ENCODE assay signal across 19 cellular contexts in the genomic region with DNA sequence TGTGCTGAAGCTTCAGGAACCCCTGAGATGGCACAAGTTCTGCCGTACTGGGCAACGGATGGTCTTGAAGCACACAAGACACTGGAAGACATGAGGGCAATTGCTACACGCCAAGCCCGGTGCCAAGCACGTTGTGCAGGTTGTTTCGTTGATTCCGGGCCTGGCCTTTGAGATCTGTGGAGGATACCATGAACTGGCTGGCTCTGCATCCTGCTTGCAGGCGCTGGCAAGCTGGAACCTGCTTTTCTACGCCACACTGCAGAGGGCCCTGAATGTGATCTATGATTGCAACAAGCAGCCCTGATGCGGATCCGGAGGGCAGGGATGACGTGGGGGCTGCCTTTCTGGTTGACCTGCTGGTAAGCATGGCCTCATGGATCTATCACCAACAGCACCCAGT.
A peak's percentile ranks its signal among the peaks of the same experiment; 100 is the strongest.
DNase-seq lines count a peak whose midpoint lies in the region; ATAC-seq, FAIRE-seq and TF ChIP-seq lines count a peak whose summit lies in the region.
"Had no signal": no experiment of that assay in that cellular context is flagged by ENCODE, and none has a peak within 500 bp of the region (broad histone marks: within the 10 kb centered on the region; RNA-seq: fewer than 3 reads in every experiment).

No MANE protein-coding gene starts in this region.

- WGBS in esophagus muscularis mucosa = 86% methylated on average over 6 of the region's 12 CpGs
- 92% methylated on average over 12 of the region's 12 CpGs for WGBS in hepatocyte (ENCODE audit: low lambda C conversion rate, missing lambda C conversion rate)

- H3K9me2 ChIP-seq in hepatocyte (replicated peaks; ENCODE audit: insufficient read depth) = no peaks in the 10 kb centered on the region

- H3K4me3 ChIP-seq in bronchial epithelial cell (ENCODE audit: low read depth, low read length) (no peak overlapping the region), esophagus muscularis mucosa (no peak overlapping the region), hepatocyte (no peak overlapping the region)
- H3K4me3 ChIP-seq: A549 had no signal

- H3K9me3 ChIP-seq in esophagus muscularis mucosa (no peaks in the 10 kb centered on the region), hepatocyte (ENCODE audit: low read depth) (no peaks in the 10 kb centered on the region)
- H3K9me3 ChIP-seq: A549 had no signal

- H3K27ac ChIP-seq in esophagus muscularis mucosa (replicated peaks in 1 of 4) = no peak overlapping the region
- no peak overlapping the region for H3K27ac ChIP-seq in hepatocyte
- H3K27ac ChIP-seq: A549 had no signal

- TF ChIP-seq EP300 in esophagus muscularis mucosa (IDR thresholded peaks at IDR 0.05) = no peak

- intact Hi-C loops in esophagus muscularis mucosa (cut with DNase I) = no loop called here

- DNase-seq in DMS79 treated with DMSO at 0.1 percent for 48 hours (lab: John Stamatoyannopoulos, UW) = peak; percentile 15
- no peak for DNase-seq in DMS79 (lab: John Stamatoyannopoulos, UW)
- peak; percentile 9 for DNase-seq in bronchial epithelial cell (ENCODE audit: low read depth)
- peak; percentile 74 for DNase-seq in esophagus muscularis mucosa (ENCODE audit: extremely low spot score)
- DNase-seq in ureter (ENCODE audit: low spot score) = peak; percentile 62
- DNase-seq in stimulated activated naive CD8-positive, alpha-beta T cell treated with anti-CD3 and anti-CD28 coated beads, Interleukin-15, Interleukin-2, amounts not matched to agents 100 U/mL and 50 U/mL, for 24 hours = no peak
- no peak for DNase-seq in hepatocyte (ENCODE audit: low spot score)
- DNase-seq: 8988T; ACHN; AML-193; Calu3; CD4-positive, alpha-beta memory T cell; DND-41; GOT3; H7; HCEC 1CT had no signal

- no peaks in the 10 kb centered on the region for H3K79me2 ChIP-seq in hepatocyte

- H3K27me3 ChIP-seq in bronchial epithelial cell (ENCODE audit: control insufficient read depth, insufficient read depth, low read length) (no peaks in the 10 kb centered on the region), esophagus muscularis mucosa (no peaks in the 10 kb centered on the region), hepatocyte (no peaks in the 10 kb centered on the region)

- H3K36me3 ChIP-seq in bronchial epithelial cell (ENCODE audit: control insufficient read depth, insufficient read depth, low read length) (no peaks in the 10 kb centered on the region), esophagus muscularis mucosa (no peaks in the 10 kb centered on the region), hepatocyte (replicated peaks; ENCODE audit: insufficient read depth, low read depth) (no peaks in the 10 kb centered on the region)

- H2AFZ ChIP-seq in hepatocyte = no peak overlapping the region

- no peak for TF ChIP-seq CTCF in bronchial epithelial cell (IDR thresholded peaks at IDR 0.05; ENCODE audit: insufficient read depth, low read length, severe bottlenecking)
- no peak for TF ChIP-seq CTCF in esophagus muscularis mucosa (IDR thresholded peaks at IDR 0.05)
- no peak for TF ChIP-seq CTCF in hepatocyte (IDR thresholded peaks at IDR 0.05; ENCODE audit: poor library complexity)

- H4K20me1 ChIP-seq in hepatocyte (ENCODE audit: insufficient read depth, poor library complexity, severe bottlenecking) = no peaks in the 10 kb centered on the region

- H3K4me1 ChIP-seq in esophagus muscularis mucosa (peaks cover 0 to 10% (median 8%) of the 10 kb centered on the region in 4 donors), hepatocyte (ENCODE audit: insufficient read depth) (no peaks in the 10 kb centered on the region)
- H3K4me1 ChIP-seq: A549 had no signal

- no peak for TF ChIP-seq POLR2A in esophagus muscularis mucosa (IDR thresholded peaks at IDR 0.05; ENCODE audit: low read depth)

- no peak for ATAC-seq in stimulated activated naive CD8-positive, alpha-beta T cell treated with anti-CD3 and anti-CD28 coated beads, Interleukin-15, Interleukin-2, amounts not matched to agents 100 U/mL and 50 U/mL, for 24 hours
- ATAC-seq: A549 had no signal

- no peak for FAIRE-seq in bronchial epithelial cell (lab: Jason Lieb, UNC)
- FAIRE-seq: A549, G401.6, GM12892 had no signal

- no peak overlapping the region for H3K4me2 ChIP-seq in hepatocyte
- H3K4me2 ChIP-seq: A549 had no signal

Comparison
In these comparisons a context has a peak if more than half of its experiments do, and no peak if none do; other contexts are left out.
1. DNase-seq: peak in DMS79 treated with DMSO at 0.1 percent for 48 hours (single experiment), bronchial epithelial cell (single experiment), esophagus muscularis mucosa (single experiment) and ureter (single experiment); none in DMS79 (single experiment), stimulated activated naive CD8-positive, alpha-beta T cell treated with anti-CD3 and anti-CD28 coated beads, Interleukin-15, Interleukin-2, amounts not matched to agents 100 U/mL and 50 U/mL, for 24 hours (single experiment) and hepatocyte (single experiment).